16 cellular contexts compared by ENCODE assay signal in genomic region chr15:51199541-51199940, GRCh38.
"Had no signal": no experiment of that assay in that cellular context is flagged by ENCODE, and none has a peak within 500 bp of the region (broad histone marks: within the 10 kb centered on the region; RNA-seq: fewer than 3 reads in every experiment).

No MANE protein-coding gene starts in this region.

- DNase-seq: KBM-7, MV-4-11, NCI-H1048, NCI-H1105, NCI-H1417, NCI-H1436 treated with DMSO at 0.1 percent for 48 hours, NCI-H1694, NCI-H187 treated with DMSO at 0.1 percent for 48 hours, NCI-H2029 treated with DMSO at 0.1 percent for 48 hours, NCI-H2171 treated with DMSO at 0.1 percent for 48 hours, NCI-H345, NCI-H446 treated with DMSO at 0.1 percent for 48 hours, NCI-H510A treated with DMSO at 0.1 percent for 48 hours, Right ventricle myocardium superior, RPMI8226, SIG-M5 had no signal
